In genomic region chr2:234464291-234464645, GRCh38 we compare ENCODE assay signal across 1 cellular context.
TF ChIP-seq lines count a peak whose summit lies in the region.

No MANE protein-coding gene starts in this region.

TF ChIP-seq in GM23338, 12 proteins besides CTCF, POLR2A, EP300 and RAD21 (continued from another document):
- TF ChIP-seq REST (IDR thresholded peaks at IDR 0.05; ENCODE audit: unreplicated experiment) (no peak), NANOG (IDR thresholded peaks at IDR 0.05; ENCODE audit: borderline replicate concordance) (no peak), POLR2AphosphoS5 (IDR thresholded peaks at IDR 0.05; ENCODE audit: low read depth) (no peak), JUNB (IDR thresholded peaks at IDR 0.05; ENCODE audit: unreplicated experiment) (no peak), ZNF462 (CRISPR knock-in tag; IDR thresholded peaks at IDR 0.05) (no peak), ZNF331 (CRISPR knock-in tag; IDR thresholded peaks at IDR 0.05; ENCODE audit: low read depth) (no peak), EZH2 (IDR thresholded peaks at IDR 0.05; ENCODE audit: low read depth, unreplicated experiment) (no peak)
